ENCODE assay signal across 13 cellular contexts in genomic region chr21:38228115-38228514, GRCh38. TPM values are rescaled to one million over a fixed set of nuclear protein-coding genes. Genes with fewer than 3 reads are reported as not detected.
DNase-seq lines count a peak whose midpoint lies in the region; ATAC-seq and TF ChIP-seq lines count a peak whose summit lies in the region.
"Had no signal": no experiment of that assay in that cellular context is flagged by ENCODE, and none has a peak within 500 bp of the region (broad histone marks: within the 10 kb centered on the region; RNA-seq: fewer than 3 reads in every experiment).

No MANE protein-coding gene starts in this region.

- H3K27me3 Mint-ChIP-seq in chondrocyte (ENCODE audit: low read depth): no peaks in the 10 kb centered on the region
- H3K27me3 Mint-ChIP-seq: activated B cell treated with CpG ODN at 0.5 μM for 24 hours; stimulated activated naive B cell treated with anti-CD40 and anti-IgM and Interleukin-4, amounts not matched to agents 10 μg/mL and 1 μg/mL and 100 μg/mL, for 72 hours had no signal

- H3K4me1 ChIP-seq in esophagus squamous epithelium: peaks cover 0 to 23% (median 4%) of the 10 kb centered on the region in 3 donors
- H3K4me1 ChIP-seq in neutrophil (ENCODE audit: control insufficient read depth in 1 of 2, insufficient read depth in 1 of 2, low read depth in 1 of 2, low read length in 1 of 2): peaks cover 65 to 66% of the 10 kb centered on the region in 2 experiments

- H3K27ac ChIP-seq in esophagus squamous epithelium: peak overlapping the region in 3 of 4 donors; percentile 37 to 61 (median 41)
- H3K27ac ChIP-seq in neutrophil: peak overlapping the region; percentile 97
- H3K27ac ChIP-seq in dorsolateral prefrontal cortex: no peak overlapping the region
- H3K27ac ChIP-seq: KMS-11 had no signal

- DNase-seq in ELF-1 (ENCODE audit: low read depth, low spot score) (peak; percentile 81), NCI-H510A treated with DMSO at 0.1 percent for 48 hours (lab: John Stamatoyannopoulos, UW) (peak; percentile 61), esophagus squamous epithelium (lab: John Stamatoyannopoulos, UW) (no peak), dorsolateral prefrontal cortex (no peak), T1000 (lab: John Stamatoyannopoulos, UW) (no peak), chondrocyte (ENCODE audit: low spot score) (no peak)
- DNase-seq: activated B cell treated with CpG ODN at 0.5 μM for 24 hours; activated effector memory CD4-positive, alpha-beta T cell treated with anti-CD3 and anti-CD28 coated beads, Interleukin-2, amount 50 U/mL, for 16 hours; stimulated activated naive B cell treated with anti-CD40 and anti-IgM and Interleukin-4, amounts not matched to agents 10 μg/mL and 1 μg/mL and 100 μg/mL, for 72 hours had no signal

- intact Hi-C loops in esophagus squamous epithelium (cut with DNase I) (no loop called here), dorsolateral prefrontal cortex (cut with DNase I) (no loop called here)

- H3K9me3 Mint-ChIP-seq in chondrocyte (ENCODE audit: low read depth): peaks cover 55% of the 10 kb centered on the region

- H3K36me3 ChIP-seq in esophagus squamous epithelium (no peaks in the 10 kb centered on the region), neutrophil (no peaks in the 10 kb centered on the region)

- H3K27ac Mint-ChIP-seq in chondrocyte (ENCODE audit: unreplicated experiment): no peak overlapping the region
- H3K27ac Mint-ChIP-seq: activated B cell treated with CpG ODN at 0.5 μM for 24 hours; stimulated activated naive B cell treated with anti-CD40 and anti-IgM and Interleukin-4, amounts not matched to agents 10 μg/mL and 1 μg/mL and 100 μg/mL, for 72 hours had no signal

- WGBS in esophagus squamous epithelium, 2 donors: 23 to 38% methylated on average over 6 of the region's 6 CpGs

- no peak for TF ChIP-seq POLR2A in esophagus squamous epithelium (IDR thresholded peaks at IDR 0.05)

- H3K4me3 ChIP-seq in esophagus squamous epithelium (no peak overlapping the region), neutrophil (ENCODE audit: low read depth in 1 of 2, low read length in 1 of 2) (peak overlapping the region; percentile 59 to 64), dorsolateral prefrontal cortex (no peak overlapping the region)

- H3K27me3 ChIP-seq in esophagus squamous epithelium: no peaks in the 10 kb centered on the region
- no peaks in the 10 kb centered on the region for H3K27me3 ChIP-seq in neutrophil
- peaks cover 0 to 7% (median 0%) of the 10 kb centered on the region in 45 donors for H3K27me3 ChIP-seq in dorsolateral prefrontal cortex

- ATAC-seq in GM18907 (IDR thresholded peaks at IDR 0.05; ENCODE audit: unreplicated experiment): no peak
- ATAC-seq: stimulated activated naive B cell treated with anti-CD40 and anti-IgM and Interleukin-4, amounts not matched to agents 10 μg/mL and 1 μg/mL and 100 μg/mL, for 72 hours had no signal

- no peaks in the 10 kb centered on the region for H3K4me1 Mint-ChIP-seq in chondrocyte (ENCODE audit: low read depth)
- H3K4me1 Mint-ChIP-seq: activated B cell treated with CpG ODN at 0.5 μM for 24 hours; stimulated activated naive B cell treated with anti-CD40 and anti-IgM and Interleukin-4, amounts not matched to agents 10 μg/mL and 1 μg/mL and 100 μg/mL, for 72 hours had no signal

- H3K9me3 ChIP-seq in esophagus squamous epithelium (peaks cover 6 to 82% (median 39%) of the 10 kb centered on the region in 3 donors), neutrophil (no peaks in the 10 kb centered on the region)

- peaks cover 19% of the 10 kb centered on the region for H3K36me3 Mint-ChIP-seq in chondrocyte (ENCODE audit: low read depth)
- H3K36me3 Mint-ChIP-seq: stimulated activated naive B cell treated with anti-CD40 and anti-IgM and Interleukin-4, amounts not matched to agents 10 μg/mL and 1 μg/mL and 100 μg/mL, for 72 hours had no signal

- no peak overlapping the region for H3K4me3 Mint-ChIP-seq in chondrocyte (ENCODE audit: unreplicated experiment)
- H3K4me3 Mint-ChIP-seq: activated B cell treated with CpG ODN at 0.5 μM for 24 hours; stimulated activated naive B cell treated with anti-CD40 and anti-IgM and Interleukin-4, amounts not matched to agents 10 μg/mL and 1 μg/mL and 100 μg/mL, for 72 hours had no signal

- no peak for TF ChIP-seq CTCF in esophagus squamous epithelium (IDR thresholded peaks at IDR 0.05)
- TF ChIP-seq CTCF in neutrophil (IDR thresholded peaks at IDR 0.05): no peak
- TF ChIP-seq CTCF in dorsolateral prefrontal cortex (IDR thresholded peaks at IDR 0.05 in 54 of 56, conservative IDR thresholded peaks at IDR 0.05 in 2 of 56; ENCODE audit: low read depth in 1 of 56, partially characterized antibody in 56 of 56): no peak
- TF ChIP-seq CTCF in chondrocyte (IDR thresholded peaks at IDR 0.05): no peak

RNA-seq across cellular contexts. Expression of gene KCNJ15, which starts 28.7 kb away (rescaled TPM):
- total RNA-seq in esophagus squamous epithelium (10 to 100 TPM in 3 of 4 donors, 1 to 10 TPM in 1; 8.1 to 17.8 (median 15.8) TPM), dorsolateral prefrontal cortex (10 to 100 TPM in 1 of 120 experiments, 1 to 10 TPM in 18, under 1 TPM in 52, not detected in 49; 0.04 to 10.5 (median 0.45) TPM), chondrocyte (0.21 to 0.80 TPM (median 0.27 TPM) in 3 replicates)
- total RNA-seq: activated B cell treated with CpG ODN at 0.5 μM for 24 hours, NCI-H460 had no signal

Comparison
In these comparisons a context has a peak if more than half of its experiments do, and no peak if none do; other contexts are left out.
1. DNase-seq: peak in ELF-1 (single experiment) and NCI-H510A treated with DMSO at 0.1 percent for 48 hours (single experiment); none in esophagus squamous epithelium (single experiment), dorsolateral prefrontal cortex (0 of 10), T1000 (single experiment) and chondrocyte (single experiment).
2. H3K27ac ChIP-seq: peak in esophagus squamous epithelium (3 of 4) and neutrophil (single experiment); none in dorsolateral prefrontal cortex (0 of 59).
3. H3K4me3 ChIP-seq: peak in neutrophil (2 of 2); none in esophagus squamous epithelium (0 of 4) and dorsolateral prefrontal cortex (0 of 59).